ENCODE assay signal across 8 cellular contexts in genomic region chr15:24772709-24773373, GRCh38.
A peak's percentile ranks its signal among the peaks of the same experiment; 100 is the strongest.
DNase-seq lines count a peak whose midpoint lies in the region; ATAC-seq and TF ChIP-seq lines count a peak whose summit lies in the region.

No MANE protein-coding gene starts in this region.

- peak; percentile 76 for ATAC-seq in naive thymus-derived CD4-positive, alpha-beta T cell
- no peak for ATAC-seq in HG03469 (IDR thresholded peaks at IDR 0.05; ENCODE audit: unreplicated experiment)

- peaks cover 11 to 78% (median 38%) of the 10 kb centered on the region in 11 donors for H3K9me3 Mint-ChIP-seq in naive thymus-derived CD4-positive, alpha-beta T cell

- H3K27ac Mint-ChIP-seq in naive thymus-derived CD4-positive, alpha-beta T cell: peak overlapping the region in 8 of 9 donors; percentile 55 to 96 (median 86)

- POLR2A ChIA-PET in naive thymus-derived CD4-positive, alpha-beta T cell (lab: Charles Lee): no interaction called here

- peak overlapping the region; percentile 45 for H3K4me3 ChIP-seq in fibroblast of pulmonary artery (replicated peaks; ENCODE audit: low read depth, low read length)
- peak overlapping the region; percentile 6 for H3K4me3 ChIP-seq in naive thymus-derived CD4-positive, alpha-beta T cell (ENCODE audit: low read length)

- DNase-seq in Caki2 (ENCODE audit: low read depth): peak; percentile 81
- peak; percentile 34 for DNase-seq in NCI-H524 treated with DMSO at 0.1 percent for 48 hours (lab: John Stamatoyannopoulos, UW)
- peak; percentile 33 for DNase-seq in activated T-helper 9 cell treated with anti-CD3 and anti-CD28 coated beads, Interleukin-2, amount 50 U/mL, for 16 hours (ENCODE audit: low read depth)
- DNase-seq in fibroblast of pulmonary artery (ENCODE audit: low read depth): peak; percentile 84
- DNase-seq in naive thymus-derived CD4-positive, alpha-beta T cell: peak; percentile 20 to 73 (median 63)
- DNase-seq in stimulated activated CD8-positive, alpha-beta memory T cell treated with anti-CD3 and anti-CD28 coated beads, Interleukin-7, amount 100 ng/mL, for 4 hours (ENCODE audit: low read depth in 2 of 2): peak; percentile 38 to 40
- DNase-seq in SW480 (ENCODE audit: low spot score): no peak

- CTCF ChIA-PET in naive thymus-derived CD4-positive, alpha-beta T cell (lab: Charles Lee): no interaction called here

- H3K27me3 ChIP-seq in naive thymus-derived CD4-positive, alpha-beta T cell (ENCODE audit: control insufficient read depth in 2 of 2, insufficient read depth in 2 of 2, low read length in 2 of 2): no peaks in the 10 kb centered on the region

- in situ Hi-C loops in Caki2 (cut with HindIII; ENCODE audit: low pct_unique_long_range_greater_than_20kb, low sequenced_read_pairs): no loop called here

- H3K27me3 Mint-ChIP-seq in naive thymus-derived CD4-positive, alpha-beta T cell: peaks cover 0 to 23% (median 9%) of the 10 kb centered on the region in 5 donors

- H3K4me1 Mint-ChIP-seq in naive thymus-derived CD4-positive, alpha-beta T cell: peaks cover 0 to 15% (median 3%) of the 10 kb centered on the region in 7 donors

- TF ChIP-seq CTCF in fibroblast of pulmonary artery (IDR thresholded peaks at IDR 0.05; ENCODE audit: low read length, missing control alignments): no peak

- H3K4me3 Mint-ChIP-seq in naive thymus-derived CD4-positive, alpha-beta T cell: peak overlapping the region; percentile 78 to 96 (median 90)

- H3K36me3 Mint-ChIP-seq in naive thymus-derived CD4-positive, alpha-beta T cell: peaks cover 0 to 12% (median 5%) of the 10 kb centered on the region in 5 donors

- peaks cover 0 to 23% (median 0%) of the 10 kb centered on the region in 3 experiments for H3K9me3 ChIP-seq in naive thymus-derived CD4-positive, alpha-beta T cell (ENCODE audit: control insufficient read depth in 2 of 3, low read length in 3 of 3)

- H3K36me3 ChIP-seq in naive thymus-derived CD4-positive, alpha-beta T cell (ENCODE audit: control insufficient read depth in 2 of 3, insufficient read depth in 3 of 3, low read length in 3 of 3): no peaks in the 10 kb centered on the region

- H3K27ac ChIP-seq in naive thymus-derived CD4-positive, alpha-beta T cell (ENCODE audit: low read depth, low read length): no peak overlapping the region

- H3K4me1 ChIP-seq in naive thymus-derived CD4-positive, alpha-beta T cell (ENCODE audit: control insufficient read depth in 2 of 2, insufficient read depth in 2 of 2, low read length in 2 of 2): no peaks in the 10 kb centered on the region

- intact Hi-C loops in naive thymus-derived CD4-positive, alpha-beta T cell (cut with micrococcal nuclease): no loop called here
